ENCODE assay signal across 32 cellular contexts in the genomic region with DNA sequence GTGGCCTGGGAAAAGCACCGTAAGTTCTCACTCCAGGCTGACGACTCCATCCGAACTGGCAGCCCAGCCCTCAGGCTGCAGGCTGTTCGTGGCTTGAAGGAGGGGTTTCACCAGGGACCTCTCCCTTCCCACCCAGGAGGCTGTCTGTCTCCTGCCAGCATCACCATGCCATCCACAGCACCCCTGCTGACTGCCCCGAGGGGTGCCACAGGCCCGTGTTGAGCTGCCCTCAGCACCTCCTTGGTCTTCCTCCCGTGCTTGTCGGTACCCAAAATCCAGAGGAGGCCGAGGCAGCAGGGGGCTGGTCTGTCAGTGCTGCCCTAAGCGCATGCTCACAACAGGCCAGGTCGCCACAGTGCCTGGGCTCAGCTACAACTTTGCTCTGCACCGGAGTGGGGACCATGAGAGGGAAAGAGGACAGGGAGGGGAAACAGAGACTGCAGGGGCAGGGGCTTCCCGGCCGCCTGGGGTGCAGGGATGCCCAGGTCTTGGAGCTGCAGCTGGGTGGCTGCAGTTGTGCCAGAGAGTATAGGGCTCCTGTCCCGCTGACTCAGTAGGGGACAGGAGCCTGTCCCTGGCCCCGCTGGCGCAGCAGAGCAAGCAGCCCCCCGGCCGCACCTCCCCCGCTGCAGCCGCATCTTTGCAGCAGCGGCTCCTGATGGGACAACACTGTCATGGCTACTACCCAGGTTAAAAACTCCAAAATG.
"Had no signal": no experiment of that assay in that cellular context is flagged by ENCODE, and none has a peak within 500 bp of the region (broad histone marks: within the 10 kb centered on the region; RNA-seq: fewer than 3 reads in every experiment).

No MANE protein-coding gene starts in this region.

- H3K27ac ChIP-seq: cardiac muscle cell, coronary artery, dorsolateral prefrontal cortex, gastrocnemius medialis, hepatocyte, left ventricle myocardium inferior, neutrophil, ovary, sigmoid colon, suprapubic skin, tibial artery, VCaP had no signal

- H3K4me3 ChIP-seq: cardiac muscle cell, coronary artery, dorsolateral prefrontal cortex, gastrocnemius medialis, hepatocyte, left ventricle myocardium inferior, lung, ovary, sigmoid colon, suprapubic skin, tibial artery had no signal

- H3K4me2 ChIP-seq: hepatocyte had no signal

- H3K9me3 Mint-ChIP-seq: nephron had no signal

- H3K79me2 ChIP-seq: hepatocyte had no signal

- H3K4me1 ChIP-seq: gastrocnemius medialis, left ventricle myocardium inferior, sigmoid colon, suprapubic skin, tibial artery had no signal

- H3K9me3 ChIP-seq: gastrocnemius medialis, neutrophil, ovary, sigmoid colon, suprapubic skin, tibial artery had no signal

- H3K27ac Mint-ChIP-seq: activated naive CD8-positive, alpha-beta T cell; activated T-cell treated with anti-CD3 and anti-CD28 coated beads, Interleukin-2, amount 50 U/mL, for 72 hours; brain; nephron; progenitor cell of endocrine pancreas had no signal

- H3K4me1 Mint-ChIP-seq: brain, nephron had no signal

- H3K27me3 ChIP-seq: cardiac muscle cell, dorsolateral prefrontal cortex, gastrocnemius medialis, hepatocyte, neutrophil, ovary, sigmoid colon, suprapubic skin, tibial artery had no signal

- DNase-seq: activated CD4-positive, alpha-beta T cell treated with anti-CD3 and anti-CD28 coated beads for 4 hours; activated CD4-positive, alpha-beta T cell treated with anti-CD3 and anti-CD28 coated beads, Interleukin-2, amount 50 U/mL, for 4 hours; activated naive CD4-positive, alpha-beta T cell treated with Interleukin-2 at 50 U/mL for 16 hours; activated T-cell treated with anti-CD3 and anti-CD28 coated beads for 4 hours; activated T-cell treated with anti-CD3 and anti-CD28 coated beads, Interleukin-2, amount 50 U/mL, for 72 hours; anterior cingulate cortex; dorsolateral prefrontal cortex; effector memory CD4-positive, alpha-beta T cell; gastrocnemius medialis; islet precursor cell; left ventricle myocardium inferior; ovary; retina; sigmoid colon; small intestine; stimulated activated CD4-positive, alpha-beta T cell treated with anti-CD3 and anti-CD28 coated beads, Interleukin-1b, Interleukin-23, amount 100 ng/mL, for 48 hours; stimulated activated CD4-positive, alpha-beta T cell treated with anti-CD3 and anti-CD28 coated beads, Interleukin-4, amount 100 ng/mL, for 4 hours; stimulated activated CD8-positive, alpha-beta memory T cell treated with anti-CD3 and anti-CD28 coated beads, Interleukin-4, amount 100 ng/mL, for 48 hours; stimulated activated naive CD4-positive, alpha-beta T cell; T-helper 1 cell; tibial artery had no signal

- H2AFZ ChIP-seq: hepatocyte had no signal

- ATAC-seq: activated T-cell treated with anti-CD3 and anti-CD28 coated beads, Interleukin-2, amount 50 U/mL, for 72 hours; gastrocnemius medialis had no signal

- H3K36me3 Mint-ChIP-seq: activated naive CD8-positive, alpha-beta T cell; brain had no signal

- H3K4me3 Mint-ChIP-seq: activated naive CD8-positive, alpha-beta T cell; activated T-cell treated with anti-CD3 and anti-CD28 coated beads, Interleukin-2, amount 50 U/mL, for 72 hours; brain; nephron had no signal

- H3K36me3 ChIP-seq: cardiac muscle cell, gastrocnemius medialis, left ventricle myocardium inferior, neutrophil, ovary, sigmoid colon, suprapubic skin, tibial artery had no signal
